Comparison of ENCODE assay signal across 12 cellular contexts in the genomic region with DNA sequence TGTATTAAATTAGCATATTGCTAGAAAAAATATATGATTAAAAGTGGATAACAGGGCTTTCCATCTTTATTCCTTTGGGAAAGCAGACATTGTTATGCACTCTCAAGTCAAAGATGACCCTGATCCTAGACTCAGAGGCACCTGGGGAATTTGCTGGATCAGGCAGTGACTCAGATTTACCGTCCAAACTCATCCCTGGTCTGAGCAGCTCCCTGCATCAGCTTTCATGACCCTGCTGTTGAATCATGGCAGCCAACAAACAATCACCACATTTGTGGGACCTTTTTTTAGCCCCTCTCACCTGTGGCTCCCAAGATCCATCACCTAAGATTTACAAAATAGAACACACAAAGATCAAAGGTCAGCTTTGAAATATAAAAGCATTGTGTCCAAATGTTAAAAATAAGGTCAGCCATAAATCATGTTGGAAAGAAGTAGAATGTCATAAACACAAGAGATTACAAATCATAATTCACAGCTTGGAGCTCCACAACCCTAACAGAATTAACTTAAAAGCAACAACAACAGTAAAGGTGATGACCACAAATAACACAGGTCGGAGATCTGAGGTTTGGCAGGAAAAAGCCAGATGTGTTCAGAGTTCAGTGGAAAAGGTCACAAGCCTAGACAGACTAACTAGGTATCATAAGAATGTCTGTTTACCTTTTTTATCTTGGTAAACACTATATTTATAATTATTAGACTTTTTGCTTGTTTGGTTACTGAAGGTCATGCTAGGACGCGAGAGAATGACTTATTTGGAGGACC.
"Had no signal": no experiment of that assay in that cellular context is flagged by ENCODE, and none has a peak within 500 bp of the region (broad histone marks: within the 10 kb centered on the region; RNA-seq: fewer than 3 reads in every experiment).

No MANE protein-coding gene starts in this region.

- H3K27ac Mint-ChIP-seq: activated T-helper 17 cell treated with anti-CD3 and anti-CD28 coated beads, Interleukin-2, amount 50 U/mL, for 72 hours; WTC11 had no signal

- ATAC-seq: activated T-helper 17 cell treated with anti-CD3 and anti-CD28 coated beads, Interleukin-2, amount 50 U/mL, for 72 hours; WTC11 had no signal

- H3K27me3 ChIP-seq: tibial artery had no signal

- H3K36me3 ChIP-seq: left ventricle myocardium inferior, tibial artery had no signal

- DNase-seq: activated CD4-positive, alpha-beta T cell treated with anti-CD3 and anti-CD28 coated beads for 48 hours; activated naive CD4-positive, alpha-beta T cell treated with anti-CD3 and anti-CD28 coated beads, Interleukin-2, amount 50 U/mL, for 16 hours; erythroblast; left ventricle myocardium inferior; retina; tibial artery had no signal

- H3K27me3 Mint-ChIP-seq: activated T-helper 17 cell treated with anti-CD3 and anti-CD28 coated beads, Interleukin-2, amount 50 U/mL, for 72 hours had no signal

- H3K27ac ChIP-seq: left ventricle myocardium inferior, SK-N-MC, skin epidermis, tibial artery had no signal

- H3K9me3 Mint-ChIP-seq: activated T-helper 17 cell treated with anti-CD3 and anti-CD28 coated beads, Interleukin-2, amount 50 U/mL, for 72 hours; central memory CD8-positive, alpha-beta T cell; neural crest cell; WTC11 had no signal

- H3K4me1 Mint-ChIP-seq: central memory CD8-positive, alpha-beta T cell; neural crest cell had no signal

- H3K9me3 ChIP-seq: left ventricle myocardium inferior, tibial artery had no signal

- H3K36me3 Mint-ChIP-seq: WTC11 had no signal

- H3K4me3 ChIP-seq: left ventricle myocardium inferior, SK-N-MC, skin epidermis, tibial artery had no signal

- H3K4me3 Mint-ChIP-seq: activated T-helper 17 cell treated with anti-CD3 and anti-CD28 coated beads, Interleukin-2, amount 50 U/mL, for 72 hours; central memory CD8-positive, alpha-beta T cell; neural crest cell; WTC11 had no signal
